In genomic region chr7:41346878-41347277, GRCh38 we compare ENCODE assay signal across 8 cellular contexts.
"Had no signal": no experiment of that assay in that cellular context is flagged by ENCODE, and none has a peak within 500 bp of the region (broad histone marks: within the 10 kb centered on the region; RNA-seq: fewer than 3 reads in every experiment).

No MANE protein-coding gene starts in this region.

- ATAC-seq: HCT116, K562 had no signal

- H3K4me3 Mint-ChIP-seq: HFFc6 had no signal

- DNase-seq: GM23248, GOT3, H7, HFFc6, IMR-90 had no signal

- H3K4me3 ChIP-seq: GM23248, HAP-1, K562 had no signal

- H3K9me3 ChIP-seq: HAP-1 had no signal

- H3K36me3 ChIP-seq: HAP-1 had no signal

- H3K27ac Mint-ChIP-seq: HFFc6 had no signal

- FAIRE-seq: K562 had no signal

- H3K9me3 Mint-ChIP-seq: HFFc6 had no signal
